In genomic region chr1:6554031-6554906, GRCh38 we compare ENCODE assay signal across 8 cellular contexts. TPM values are rescaled to one million over a fixed set of nuclear protein-coding genes. Genes with fewer than 3 reads are reported as not detected.
A peak's percentile ranks its signal among the peaks of the same experiment; 100 is the strongest.
DNase-seq lines count a peak whose midpoint lies in the region; ATAC-seq and TF ChIP-seq lines count a peak whose summit lies in the region.

Gene NOL9, minus strand, starts transcription at chr1:6554513. Its CDS starts 11 bp downstream, at chr1:6554502.

- H3K4me1 Mint-ChIP-seq in T-cell, result peaks cover 5 to 22% (median 19%) of the 10 kb centered on the region in 3 donors
- H3K4me1 Mint-ChIP-seq in progenitor cell of endocrine pancreas (ENCODE audit: low read depth), result peaks cover 9% of the 10 kb centered on the region

- TF ChIP-seq CTCF in GM12875 (IDR thresholded peaks at IDR 0.05; ENCODE audit: borderline replicate concordance, insufficient read depth, low read depth, low read length), result peak; percentile 95
- TF ChIP-seq CTCF in progenitor cell of endocrine pancreas (IDR thresholded peaks at IDR 0.05; ENCODE audit: unreplicated experiment), result peak; percentile 96

- peak within 1 kb of the TSS; percentile 73 to 75 (median 73) for H3K4me3 Mint-ChIP-seq in T-cell
- H3K4me3 Mint-ChIP-seq in progenitor cell of endocrine pancreas (ENCODE audit: low read depth), result peak within 1 kb of the TSS; percentile 80

- intact Hi-C loops in left cardiac atrium (cut with DNase I), result loop anchor here (2.0 to 5.0 kb wide), 2 partner anchors 25 to 67 kb away; partner anchors contain the start of gene ZBTB48 (in 1 of the 2)

- H3K36me3 Mint-ChIP-seq in T-cell, result peaks cover 6% of the 10 kb centered on the region
- peaks cover 4% of the 10 kb centered on the region for H3K36me3 Mint-ChIP-seq in progenitor cell of endocrine pancreas (ENCODE audit: insufficient read depth)

- CTCF ChIA-PET in T-cell (lab: Charles Lee), result interaction anchor here (0.7 to 1.0 kb wide), 4 partner anchors 46 to 319 kb away, joined by 3 to 5 read pairs (median 4); partner anchors contain the start of gene ICMT (in 1 of the 2)

- H3K9me3 Mint-ChIP-seq in T-cell (no peaks in the 10 kb centered on the region), progenitor cell of endocrine pancreas (ENCODE audit: low read depth) (no peaks in the 10 kb centered on the region)

- DNase-seq in NCI-H1417 treated with DMSO at 0.1 percent for 48 hours (lab: John Stamatoyannopoulos, UW) (peak; percentile 49), T-cell (peak; percentile 86 to 96 (median 92)), amniotic epithelial cell (ENCODE audit: low read depth) (peak; percentile 80), left cardiac atrium (peak; percentile 96), progenitor cell of endocrine pancreas (ENCODE audit: low spot score, unreplicated experiment) (peak; percentile 98), ureter (ENCODE audit: low spot score) (peak; percentile 95)

- H3K4me3 ChIP-seq in GM12875 (ENCODE audit: low read depth, low read length), result peak within 1 kb of the TSS; percentile 98

- H3K27me3 Mint-ChIP-seq in T-cell (no peaks in the 10 kb centered on the region), progenitor cell of endocrine pancreas (no peaks in the 10 kb centered on the region)

- ATAC-seq in HG02798 (IDR thresholded peaks at IDR 0.05; ENCODE audit: poor library complexity, unreplicated experiment), result peak; percentile 94
- ATAC-seq in T-cell (replicated peaks in 1 of 4), result peak; percentile 98 to 99 (median 98)
- ATAC-seq in left cardiac atrium, result peak; percentile 97 to 98

- H3K27ac Mint-ChIP-seq in T-cell, result peak within 1 kb of the TSS; percentile 49 to 76
- peak within 1 kb of the TSS; percentile 88 for H3K27ac Mint-ChIP-seq in progenitor cell of endocrine pancreas

- POLR2A ChIA-PET in T-cell (lab: Charles Lee), result interaction anchor here (0.7 to 1.5 kb wide), 2 partner anchors 26 to 73 kb away, joined by 3 read pairs; partner anchors contain the start of gene ZBTB48 (in 1 of the 2)

RNA-seq across cellular contexts. Expression of gene NOL9, which starts in this region (rescaled TPM):
- 10 to 100 TPM; 48.6 to 66.6 (median 58.7) TPM for total RNA-seq in T-cell
- total RNA-seq in left cardiac atrium, result 10 to 100 TPM; 12.0 to 16.5 TPM
- 44.1 and 49.5 TPM in 2 replicates for total RNA-seq in progenitor cell of endocrine pancreas
- total RNA-seq in ureter, result 41.5 TPM

Comparison
In these comparisons a context has a peak if more than half of its experiments do, and no peak if none do; other contexts are left out.
1. Peak in every context shown above with its lines: DNase-seq, ATAC-seq and H3K4me3 ChIP-seq.